ENCODE assay signal across 34 cellular contexts in the genomic region with DNA sequence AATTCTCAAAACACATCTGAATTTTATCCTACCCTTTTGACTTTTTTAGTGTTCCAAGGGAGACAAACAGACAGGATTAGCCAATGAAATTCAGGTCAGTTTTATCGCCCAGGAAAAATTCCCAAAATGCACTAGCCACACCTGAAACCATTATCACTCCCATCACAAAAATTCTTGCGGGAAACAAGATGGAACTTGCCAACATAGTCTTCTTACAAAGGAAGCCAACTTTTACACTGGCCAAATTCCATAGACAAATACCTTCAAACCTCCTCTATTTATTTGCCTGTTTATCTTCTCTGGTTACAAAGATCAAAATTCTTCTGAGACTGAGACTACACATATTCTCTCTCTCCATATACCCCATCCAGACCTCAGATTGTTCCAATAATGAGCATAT. TPM values are rescaled to one million over a fixed set of nuclear protein-coding genes. Genes with fewer than 3 reads are reported as not detected.
DNase-seq lines count a peak whose midpoint lies in the region; ATAC-seq, FAIRE-seq and TF ChIP-seq lines count a peak whose summit lies in the region.
"Had no signal": no experiment of that assay in that cellular context is flagged by ENCODE, and none has a peak within 500 bp of the region (broad histone marks: within the 10 kb centered on the region; RNA-seq: fewer than 3 reads in every experiment).

No MANE protein-coding gene starts in this region.

- H3K4me3 ChIP-seq in A549, result no peak overlapping the region
- H3K4me3 ChIP-seq: adrenal gland, cardiac muscle cell, colonic mucosa, GM23248, MG63 had no signal

- H3K27ac ChIP-seq in A549, result peak overlapping the region in 1 of 2 experiments; percentile 61; a peak in 2 of 6 replicates
- H3K27ac ChIP-seq: adrenal gland, cardiac muscle cell, colonic mucosa, GM23248 had no signal

- H3K9me3 Mint-ChIP-seq in MCF 10A (ENCODE audit: unreplicated experiment) (no peaks in the 10 kb centered on the region), nephron (no peaks in the 10 kb centered on the region)
- H3K9me3 Mint-ChIP-seq: activated naive CD4-positive, alpha-beta T cell treated with anti-CD3 and anti-CD28 coated beads, Interleukin-2, amount 10 ng/mL, durations not matched to agents 7 days and 5 days; activated T-cell treated with anti-CD3 and anti-CD28 coated beads, Interleukin-2, amount 50 U/mL, for 72 hours; effector memory CD8-positive, alpha-beta T cell; stimulated activated naive B cell treated with anti-CD40 and anti-IgM and Interleukin-4, amounts not matched to agents 10 μg/mL and 1 μg/mL and 100 μg/mL, for 72 hours had no signal

- FAIRE-seq in A549 (lab: Jason Lieb, UNC), result no peak
- FAIRE-seq: D721Med had no signal

- H3K4me1 Mint-ChIP-seq in MCF 10A (ENCODE audit: insufficient read depth, unreplicated experiment) (peaks cover 25% of the 10 kb centered on the region), nephron (peaks cover 49% of the 10 kb centered on the region)
- H3K4me1 Mint-ChIP-seq: activated naive CD4-positive, alpha-beta T cell treated with anti-CD3 and anti-CD28 coated beads, Interleukin-2, amount 10 ng/mL, durations not matched to agents 7 days and 5 days; CD4-positive, CD25-positive, alpha-beta regulatory T cell; naive B cell; stimulated activated naive B cell treated with anti-CD40 and anti-IgM and Interleukin-4, amounts not matched to agents 10 μg/mL and 1 μg/mL and 100 μg/mL, for 72 hours had no signal

- DNase-seq in A549 (ENCODE audit: low read depth in 1 of 2, low spot score in 1 of 2) (no peak), NCI-H226 (peak; percentile 71), MCF 10A (ENCODE audit: unreplicated experiment) (peak; percentile 64), anterior cingulate cortex (lab: John Stamatoyannopoulos, UW) (no peak)
- DNase-seq: 8988T; activated CD4-positive, alpha-beta T cell treated with anti-CD3 and anti-CD28 coated beads, Interleukin-2, amount 50 U/mL, for 48 hours; activated naive CD4-positive, alpha-beta T cell treated with anti-CD3 and anti-CD28 coated beads, Interleukin-2, amount 10 ng/mL, durations not matched to agents 7 days and 5 days; activated T-cell treated with anti-CD3 and anti-CD28 coated beads, Interleukin-2, amount 50 U/mL, for 72 hours; adrenal gland; AML-193; CD4-positive, CD25-positive, alpha-beta regulatory T cell; colonic mucosa; DND-41; effector memory CD8-positive, alpha-beta T cell; GF-D8; GM23248; head of caudate nucleus; MG63; midbrain; naive B cell; NCI-H1105; NCI-H1930; NCI-H526 treated with DMSO at 0.1 percent for 48 hours; NK-92 treated with Interleukin-12 subunit alpha and Interleukin-12 subunit beta, amount 100 ng/mL, for 24 hours; Right ventricle myocardium superior; stimulated activated naive B cell treated with anti-CD40 and anti-IgM and Interleukin-4, amounts not matched to agents 10 μg/mL and 1 μg/mL and 100 μg/mL, for 72 hours; substantia nigra had no signal

- H3K27ac Mint-ChIP-seq in MCF 10A (ENCODE audit: low read depth, unreplicated experiment) (peak overlapping the region; percentile 84), nephron (peak overlapping the region in 2 of 3 experiments; percentile 17 to 44)
- H3K27ac Mint-ChIP-seq: activated naive CD4-positive, alpha-beta T cell treated with anti-CD3 and anti-CD28 coated beads, Interleukin-2, amount 10 ng/mL, durations not matched to agents 7 days and 5 days; activated T-cell treated with anti-CD3 and anti-CD28 coated beads, Interleukin-2, amount 50 U/mL, for 72 hours; CD4-positive, CD25-positive, alpha-beta regulatory T cell; effector memory CD8-positive, alpha-beta T cell; stimulated activated naive B cell treated with anti-CD40 and anti-IgM and Interleukin-4, amounts not matched to agents 10 μg/mL and 1 μg/mL and 100 μg/mL, for 72 hours had no signal

- no peak for TF ChIP-seq EP300 in A549 (IDR thresholded peaks at IDR 0.05)

- H3K36me3 Mint-ChIP-seq in MCF 10A (ENCODE audit: insufficient read depth, unreplicated experiment) (peaks cover 32% of the 10 kb centered on the region), nephron (ENCODE audit: low read depth) (peaks cover 3% of the 10 kb centered on the region)
- H3K36me3 Mint-ChIP-seq: activated naive CD4-positive, alpha-beta T cell treated with anti-CD3 and anti-CD28 coated beads, Interleukin-2, amount 10 ng/mL, durations not matched to agents 7 days and 5 days; CD4-positive, CD25-positive, alpha-beta regulatory T cell; stimulated activated naive B cell treated with anti-CD40 and anti-IgM and Interleukin-4, amounts not matched to agents 10 μg/mL and 1 μg/mL and 100 μg/mL, for 72 hours had no signal

- TF ChIP-seq RAD21 in A549 (conservative IDR thresholded peaks at IDR 0.05 in 1 of 2, IDR thresholded peaks at IDR 0.05 in 1 of 2), result no peak

- no peaks in the 10 kb centered on the region for H3K27me3 Mint-ChIP-seq in MCF 10A (ENCODE audit: insufficient read depth, unreplicated experiment)
- H3K27me3 Mint-ChIP-seq in nephron (ENCODE audit: low read depth), result no peaks in the 10 kb centered on the region
- H3K27me3 Mint-ChIP-seq: activated naive CD4-positive, alpha-beta T cell treated with anti-CD3 and anti-CD28 coated beads, Interleukin-2, amount 10 ng/mL, durations not matched to agents 7 days and 5 days had no signal

- H3K4me3 Mint-ChIP-seq in MCF 10A (ENCODE audit: unreplicated experiment), result peak overlapping the region; percentile 34
- H3K4me3 Mint-ChIP-seq in nephron, result no peak overlapping the region
- H3K4me3 Mint-ChIP-seq: activated naive CD4-positive, alpha-beta T cell treated with anti-CD3 and anti-CD28 coated beads, Interleukin-2, amount 10 ng/mL, durations not matched to agents 7 days and 5 days; activated T-cell treated with anti-CD3 and anti-CD28 coated beads, Interleukin-2, amount 50 U/mL, for 72 hours; CD4-positive, CD25-positive, alpha-beta regulatory T cell; effector memory CD8-positive, alpha-beta T cell; naive B cell; stimulated activated naive B cell treated with anti-CD40 and anti-IgM and Interleukin-4, amounts not matched to agents 10 μg/mL and 1 μg/mL and 100 μg/mL, for 72 hours had no signal

- 80% methylated on average over 2 of the region's 2 CpGs for WGBS in A549 (ENCODE audit: missing lambda C conversion rate)

- H3K4me1 ChIP-seq in A549, result peaks cover 51% of the 10 kb centered on the region
- H3K4me1 ChIP-seq: adrenal gland, colonic mucosa had no signal

- intact Hi-C loops in MCF 10A (cut with micrococcal nuclease), result no loop called here

- TF ChIP-seq CTCF in A549 (IDR thresholded peaks at IDR 0.05) (no peak), MCF 10A (IDR thresholded peaks at IDR 0.05; ENCODE audit: unreplicated experiment) (no peak), nephron (IDR thresholded peaks at IDR 0.05; ENCODE audit: unreplicated experiment in 3 of 3) (no peak)

- CTCF ChIA-PET in A549 (lab: Yijun Ruan, JAX), result interaction anchor here (0.9 to 2.0 kb wide), 2 partner anchors 10 to 111 kb away, joined by 3 to 4 read pairs; no protein-coding TSS in a partner anchor
- CTCF ChIA-PET in MCF 10A (lab: Yijun Ruan, JAX), result interaction anchor here (0.5 to 1.5 kb wide), 3 partner anchors 9 to 564 kb away, joined by 3 to 6 read pairs (median 4); no protein-coding TSS in a partner anchor

- POLR2A ChIA-PET in A549 (lab: Yijun Ruan, JAX), result interaction anchor here (1.1 kb wide), 1 partner anchor 9 kb away, joined by 3 read pairs; no protein-coding TSS in a partner anchor
- POLR2A ChIA-PET in MCF 10A (lab: Yijun Ruan, JAX), result interaction anchor here (1.0 to 5.5 kb wide), 11 partner anchors 9 to 490 kb away, joined by 3 to 77 read pairs (median 11); partner anchors contain the start of gene MET

- H3K9me3 ChIP-seq in A549, result no peaks in the 10 kb centered on the region
- H3K9me3 ChIP-seq: adrenal gland, colonic mucosa, MG63 had no signal

- no peak for TF ChIP-seq POLR2A in A549 (IDR thresholded peaks at IDR 0.05; ENCODE audit: low read length)

- peak overlapping the region; percentile 6; the same call in 1 of the 3 replicates for H3K4me2 ChIP-seq in A549

- ATAC-seq in A549, result no peak
- ATAC-seq in GM18868 (IDR thresholded peaks at IDR 0.05; ENCODE audit: unreplicated experiment), result no peak
- ATAC-seq in GM19328 (IDR thresholded peaks at IDR 0.05; ENCODE audit: unreplicated experiment), result no peak
- ATAC-seq in HG03280 (IDR thresholded peaks at IDR 0.05; ENCODE audit: unreplicated experiment), result no peak
- ATAC-seq: activated CD4-positive, CD25-positive, alpha-beta regulatory T cell treated with anti-CD3 and anti-CD28 coated beads, Interleukin-2, amount 50 U/mL, for 24 hours; activated T-cell treated with anti-CD3 and anti-CD28 coated beads, Interleukin-2, amount 50 U/mL, for 72 hours; effector memory CD8-positive, alpha-beta T cell; stimulated activated naive B cell treated with anti-CD40 and anti-IgM and Interleukin-4, amounts not matched to agents 10 μg/mL and 1 μg/mL and 100 μg/mL, for 72 hours had no signal

- no TSS peak for BruUV-seq in MCF 10A (replicated peaks; lab: Mats Ljungman, UMichigan)

TF ChIP-seq in A549, 52 proteins besides CTCF, POLR2A, EP300 and RAD21:
- no peak for TF ChIP-seq PHF8 (IDR thresholded peaks at IDR 0.05; ENCODE audit: borderline replicate concordance, low read depth)
- no peak for TF ChIP-seq JUN (IDR thresholded peaks at IDR 0.05)
- TF ChIP-seq, protein P1, sequence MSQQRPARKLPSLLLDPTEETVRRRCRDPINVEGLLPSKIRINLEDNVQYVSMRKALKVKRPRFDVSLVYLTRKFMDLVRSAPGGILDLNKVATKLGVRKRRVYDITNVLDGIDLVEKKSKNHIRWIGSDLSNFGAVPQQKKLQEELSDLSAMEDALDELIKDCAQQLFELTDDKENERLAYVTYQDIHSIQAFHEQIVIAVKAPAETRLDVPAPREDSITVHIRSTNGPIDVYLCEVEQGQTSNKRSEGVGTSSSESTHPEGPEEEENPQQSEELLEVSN (IDR thresholded peaks at IDR 0.05; ENCODE audit: borderline replicate concordance, low read depth), result no peak
TF ChIP-seq in A549: peak in this region for 0.

RNA-seq across cellular contexts. Expression of gene MET, which starts 30.1 kb away (rescaled TPM):
- 161 and 165 TPM in 2 replicates for polyA plus RNA-seq in A549 (2011; rRNA removed)
- 35.2 and 44.0 TPM in 2 replicates for polyA plus RNA-seq in A549 (2012; cell fraction: cytosol; rRNA removed)
- polyA plus RNA-seq in A549 (2012; cell fraction: nucleus; rRNA removed), result 33.9 and 45.5 TPM in 2 replicates
- polyA plus RNA-seq in A549 (2017; fragmentation: RNase III; extraction: RNeasy Plus Mini Kit Qiagen cat#74134 plus additional on column Dnase treatment), result 65.1 to 77.9 TPM (median 72.3 TPM) in 3 replicates
- polyA minus RNA-seq in A549 (2011; rRNA and poly(A)+ RNA removed), result 417 and 431 TPM in 2 replicates
- total RNA-seq in MCF 10A (2022), result 129 and 154 TPM in 2 replicates
- total RNA-seq: CD4-positive, CD25-positive, alpha-beta regulatory T cell had no signal
- polyA plus RNA-seq: CD4-positive, CD25-positive, alpha-beta regulatory T cell had no signal

Comparison
In these comparisons a context has a peak if more than half of its experiments do, and no peak if none do; other contexts are left out.
1. DNase-seq: peak in NCI-H226 (single experiment) and MCF 10A (single experiment); none in A549 (0 of 2) and anterior cingulate cortex (0 of 58).